10 cellular contexts compared by ENCODE assay signal in genomic region chr3:184813357-184813756, GRCh38. TPM values are rescaled to one million over a fixed set of nuclear protein-coding genes. Genes with fewer than 3 reads are reported as not detected.
DNase-seq lines count a peak whose midpoint lies in the region; ATAC-seq, FAIRE-seq and TF ChIP-seq lines count a peak whose summit lies in the region.
"Had no signal": no experiment of that assay in that cellular context is flagged by ENCODE, and none has a peak within 500 bp of the region (broad histone marks: within the 10 kb centered on the region; RNA-seq: fewer than 3 reads in every experiment).

No MANE protein-coding gene starts in this region.

- H3K36me3 ChIP-seq in A673 (ENCODE audit: insufficient read depth, low read length, poor library complexity, severe bottlenecking) (no peaks in the 10 kb centered on the region), HAP-1 (replicated peaks) (no peaks in the 10 kb centered on the region), adipocyte (ENCODE audit: control insufficient read depth, insufficient read depth, low read length, severe bottlenecking) (no peaks in the 10 kb centered on the region), mucosa of stomach (ENCODE audit: control insufficient read depth, insufficient read depth, low read length) (no peaks in the 10 kb centered on the region)

- DNase-seq in A673 (ENCODE audit: low spot score): no peak
- DNase-seq in HAP-1 (ENCODE audit: low spot score in 2 of 2): no peak
- DNase-seq in adipocyte (ENCODE audit: low read depth): no peak
- DNase-seq in GM19239 (ENCODE audit: insufficient read length, low spot score): no peak
- no peak for DNase-seq in ecto neural progenitor cell (ENCODE audit: low spot score)
- DNase-seq in A172 (ENCODE audit: low spot score): no peak
- DNase-seq: DMS153, NCI-H2029 treated with DMSO at 0.1 percent for 48 hours had no signal

- CTCF ChIA-PET in A673 (lab: Charles Lee): no interaction called here

- H3K9ac ChIP-seq in adipocyte (ENCODE audit: low read length) (no peak overlapping the region), mucosa of stomach (ENCODE audit: low read length) (no peak overlapping the region)

- TSS peak; percentile 33 for BruUV-seq in A673 (replicated peaks; lab: Mats Ljungman, UMichigan)

- intact Hi-C loops in A673 (cut with micrococcal nuclease; ENCODE audit: unreplicated experiment): no loop called here

- in situ Hi-C loops in HAP-1 (cut with MboI; ENCODE audit: low sequenced_read_pairs): no loop called here

- H3K9me3 ChIP-seq in A673 (ENCODE audit: low read depth, low read length, poor library complexity, severe bottlenecking) (no peaks in the 10 kb centered on the region), HAP-1 (no peaks in the 10 kb centered on the region), adipocyte (ENCODE audit: control insufficient read depth, low read length) (no peaks in the 10 kb centered on the region), mucosa of stomach (ENCODE audit: control insufficient read depth, low read length) (no peaks in the 10 kb centered on the region)

- no peak for ATAC-seq in HG03097 (IDR thresholded peaks at IDR 0.05; ENCODE audit: low FRiP score, unreplicated experiment)

- TF ChIP-seq CTCF in A673 (conservative IDR thresholded peaks at IDR 0.05; ENCODE audit: low read depth, low read length): no peak

- no peak overlapping the region for H3K27ac ChIP-seq in A673 (ENCODE audit: low read depth, low read length, poor library complexity, severe bottlenecking)

- H3K27me3 ChIP-seq in A673 (replicated peaks; ENCODE audit: insufficient read depth, low read depth, low read length, poor library complexity): no peaks in the 10 kb centered on the region
- H3K27me3 ChIP-seq in HAP-1 (ENCODE audit: low read depth): no peaks in the 10 kb centered on the region; the same call in 1 of the 2 replicates
- no peaks in the 10 kb centered on the region for H3K27me3 ChIP-seq in adipocyte (replicated peaks; ENCODE audit: control insufficient read depth, insufficient read depth, low read length)
- H3K27me3 ChIP-seq in mucosa of stomach (ENCODE audit: control insufficient read depth, insufficient read depth, low read length): no peaks in the 10 kb centered on the region

- H3K4me3 ChIP-seq in A673 (ENCODE audit: low read depth, low read length, poor library complexity, severe bottlenecking) (peak overlapping the region; percentile 71), HAP-1 (peak overlapping the region; percentile 92; the same call in 1 of the 2 replicates), adipocyte (ENCODE audit: low read length) (peak overlapping the region; percentile 97), mucosa of stomach (ENCODE audit: low read length) (peak overlapping the region; percentile 88)

- no peak for FAIRE-seq in GM19239 (lab: Jason Lieb, UNC)

- H3K4me1 ChIP-seq in A673 (ENCODE audit: insufficient read depth, low read length, poor library complexity, severe bottlenecking): no peaks in the 10 kb centered on the region
- peaks cover 9% of the 10 kb centered on the region for H3K4me1 ChIP-seq in HAP-1
- H3K4me1 ChIP-seq in adipocyte (ENCODE audit: control insufficient read depth, insufficient read depth, low read length): peaks cover 4% of the 10 kb centered on the region
- peaks cover 7% of the 10 kb centered on the region for H3K4me1 ChIP-seq in mucosa of stomach (ENCODE audit: control insufficient read depth, insufficient read depth, low read length)

- POLR2A ChIA-PET in A673 (lab: Charles Lee; ENCODE audit: low non-redundant PET): no interaction called here

RNA-seq across cellular contexts. Expression of gene VPS8, which starts 1.4 kb away (rescaled TPM):
- total RNA-seq in A673 (2021): 42.3 and 43.2 TPM in 2 replicates
- total RNA-seq in A172 (2014; rRNA removed; shearing (Covaris generic)): 36.6 and 47.7 TPM in 2 replicates
